Comparison of ENCODE assay signal across 1 cellular context in genomic region chr3:188348445-188349244, GRCh38.
TF ChIP-seq lines count a peak whose summit lies in the region.

No MANE protein-coding gene starts in this region.

TF ChIP-seq in HepG2, 621 proteins besides CTCF, POLR2A, EP300 and RAD21 (continued from another document):
- TF ChIP-seq, protein P1, sequence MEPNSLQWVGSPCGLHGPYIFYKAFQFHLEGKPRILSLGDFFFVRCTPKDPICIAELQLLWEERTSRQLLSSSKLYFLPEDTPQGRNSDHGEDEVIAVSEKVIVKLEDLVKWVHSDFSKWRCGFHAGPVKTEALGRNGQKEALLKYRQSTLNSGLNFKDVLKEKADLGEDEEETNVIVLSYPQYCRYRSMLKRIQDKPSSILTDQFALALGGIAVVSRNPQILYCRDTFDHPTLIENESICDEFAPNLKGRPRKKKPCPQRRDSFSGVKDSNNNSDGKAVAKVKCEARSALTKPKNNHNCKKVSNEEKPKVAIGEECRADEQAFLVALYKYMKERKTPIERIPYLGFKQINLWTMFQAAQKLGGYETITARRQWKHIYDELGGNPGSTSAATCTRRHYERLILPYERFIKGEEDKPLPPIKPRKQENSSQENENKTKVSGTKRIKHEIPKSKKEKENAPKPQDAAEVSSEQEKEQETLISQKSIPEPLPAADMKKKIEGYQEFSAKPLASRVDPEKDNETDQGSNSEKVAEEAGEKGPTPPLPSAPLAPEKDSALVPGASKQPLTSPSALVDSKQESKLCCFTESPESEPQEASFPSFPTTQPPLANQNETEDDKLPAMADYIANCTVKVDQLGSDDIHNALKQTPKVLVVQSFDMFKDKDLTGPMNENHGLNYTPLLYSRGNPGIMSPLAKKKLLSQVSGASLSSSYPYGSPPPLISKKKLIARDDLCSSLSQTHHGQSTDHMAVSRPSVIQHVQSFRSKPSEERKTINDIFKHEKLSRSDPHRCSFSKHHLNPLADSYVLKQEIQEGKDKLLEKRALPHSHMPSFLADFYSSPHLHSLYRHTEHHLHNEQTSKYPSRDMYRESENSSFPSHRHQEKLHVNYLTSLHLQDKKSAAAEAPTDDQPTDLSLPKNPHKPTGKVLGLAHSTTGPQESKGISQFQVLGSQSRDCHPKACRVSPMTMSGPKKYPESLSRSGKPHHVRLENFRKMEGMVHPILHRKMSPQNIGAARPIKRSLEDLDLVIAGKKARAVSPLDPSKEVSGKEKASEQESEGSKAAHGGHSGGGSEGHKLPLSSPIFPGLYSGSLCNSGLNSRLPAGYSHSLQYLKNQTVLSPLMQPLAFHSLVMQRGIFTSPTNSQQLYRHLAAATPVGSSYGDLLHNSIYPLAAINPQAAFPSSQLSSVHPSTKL (CRISPR knock-in tag; IDR thresholded peaks at IDR 0.05), result 0 out of 2 replicates have a peak, but pooled peaks have one; percentile 31
- TF ChIP-seq GATAD2A (CRISPR knock-in tag; IDR thresholded peaks at IDR 0.05), result peak; percentile 38; the same call in 1 of the 2 replicates
- TF ChIP-seq, protein P2, sequence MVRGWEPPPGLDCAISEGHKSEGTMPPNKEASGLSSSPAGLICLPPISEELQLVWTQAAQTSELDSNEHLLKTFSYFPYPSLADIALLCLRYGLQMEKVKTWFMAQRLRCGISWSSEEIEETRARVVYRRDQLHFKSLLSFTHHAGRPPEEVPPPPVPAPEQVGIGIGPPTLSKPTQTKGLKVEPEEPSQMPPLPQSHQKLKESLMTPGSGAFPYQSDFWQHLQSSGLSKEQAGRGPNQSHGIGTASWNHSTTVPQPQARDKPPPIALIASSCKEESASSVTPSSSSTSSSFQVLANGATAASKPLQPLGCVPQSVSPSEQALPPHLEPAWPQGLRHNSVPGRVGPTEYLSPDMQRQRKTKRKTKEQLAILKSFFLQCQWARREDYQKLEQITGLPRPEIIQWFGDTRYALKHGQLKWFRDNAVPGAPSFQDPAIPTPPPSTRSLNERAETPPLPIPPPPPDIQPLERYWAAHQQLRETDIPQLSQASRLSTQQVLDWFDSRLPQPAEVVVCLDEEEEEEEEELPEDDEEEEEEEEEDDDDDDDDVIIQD (CRISPR knock-in tag; IDR thresholded peaks at IDR 0.05; ENCODE audit: low read depth), result 0 out of 2 replicates have a peak, but pooled peaks have one; percentile 27
- TF ChIP-seq ZNF644 (CRISPR knock-in tag; IDR thresholded peaks at IDR 0.05; ENCODE audit: low read depth), result 0 out of 2 replicates have a peak, but pooled peaks have one; percentile 32
